Comparison of ENCODE assay signal across 1 cellular context in genomic region chr14:103522649-103523582, GRCh38.
TF ChIP-seq lines count a peak whose summit lies in the region.

Gene CKB (minus strand): TSS chr14:103522830. CDS start chr14:103522493, 337 bp downstream.

TF ChIP-seq in WTC11, 78 proteins besides CTCF, POLR2A, EP300 and RAD21 (continued from another document):
- TF ChIP-seq FOXP1 (CRISPR knock-in tag; IDR thresholded peaks at IDR 0.05; ENCODE audit: borderline replicate concordance) (no peak), NFE2L1 (CRISPR knock-in tag; IDR thresholded peaks at IDR 0.05) (no peak), ESRRA (CRISPR knock-in tag; IDR thresholded peaks at IDR 0.05; ENCODE audit: borderline replicate concordance) (no peak; the same call in 1 of the 2 replicates), FOXP4 (CRISPR knock-in tag; IDR thresholded peaks at IDR 0.05) (0 out of 2 replicates have a peak, but pooled peaks have one; percentile 50), E2F5 (CRISPR knock-in tag; IDR thresholded peaks at IDR 0.05) (peak; percentile 77), TP53 (CRISPR knock-in tag; IDR thresholded peaks at IDR 0.05) (0 out of 2 replicates have a peak, but pooled peaks have one; percentile 8), MYBL2 (CRISPR knock-in tag; IDR thresholded peaks at IDR 0.05) (0 out of 2 replicates have a peak, but pooled peaks have one; percentile 39), ZNF532 (CRISPR knock-in tag; IDR thresholded peaks at IDR 0.05; ENCODE audit: borderline replicate concordance) (no peak), FOXK1 (CRISPR knock-in tag; IDR thresholded peaks at IDR 0.05) (0 out of 2 replicates have a peak, but pooled peaks have one; percentile 18)
